8 cellular contexts compared by ENCODE assay signal in genomic region chr19:10095948-10096614, GRCh38. TPM values are rescaled to one million over a fixed set of nuclear protein-coding genes. Genes with fewer than 3 reads are reported as not detected.
DNase-seq lines count a peak whose midpoint lies in the region; ATAC-seq and TF ChIP-seq lines count a peak whose summit lies in the region.

No MANE protein-coding gene starts in this region.

- H3K4me2 ChIP-seq in neural cell (ENCODE audit: low read length): no peak overlapping the region

- no peaks in the 10 kb centered on the region for H3K9me3 Mint-ChIP-seq in activated T-helper 17 cell treated with anti-CD3 and anti-CD28 coated beads, Interleukin-2, amount 50 U/mL, for 72 hours

- peak; percentile 67 for ATAC-seq in GM21737 (IDR thresholded peaks at IDR 0.05; ENCODE audit: unreplicated experiment)
- ATAC-seq in activated T-helper 17 cell treated with anti-CD3 and anti-CD28 coated beads, Interleukin-2, amount 50 U/mL, for 72 hours (replicated peaks): peak; percentile 90
- ATAC-seq in stimulated activated naive CD8-positive, alpha-beta T cell treated with anti-CD3 and anti-CD28 coated beads, Interleukin-15, Interleukin-2, amounts not matched to agents 100 U/mL and 50 U/mL, for 24 hours: peak; percentile 90

- peak overlapping the region; percentile 50 for H3K4me3 Mint-ChIP-seq in activated T-helper 17 cell treated with anti-CD3 and anti-CD28 coated beads, Interleukin-2, amount 50 U/mL, for 72 hours

- peak overlapping the region; percentile 68 to 88 (median 81) for H3K27ac ChIP-seq in Peyer's patch
- peak overlapping the region; percentile 61 for H3K27ac ChIP-seq in neural cell (ENCODE audit: low read length)

- H3K36me3 Mint-ChIP-seq in activated T-helper 17 cell treated with anti-CD3 and anti-CD28 coated beads, Interleukin-2, amount 50 U/mL, for 72 hours (ENCODE audit: low read depth): peaks cover 50% of the 10 kb centered on the region

- peak; percentile 25 for TF ChIP-seq RAD21 in neural cell (conservative IDR thresholded peaks at IDR 0.05)

- H3K36me3 ChIP-seq in Peyer's patch (peaks cover 0 to 16% (median 0%) of the 10 kb centered on the region in 3 donors), neural cell (ENCODE audit: insufficient read depth, low read length) (no peaks in the 10 kb centered on the region)

- no peaks in the 10 kb centered on the region for H4K20me1 ChIP-seq in neural cell (ENCODE audit: insufficient read depth)

- peak; percentile 40 to 56 for TF ChIP-seq POLR2A in Peyer's patch (IDR thresholded peaks at IDR 0.05)

- H3K27me3 ChIP-seq in Peyer's patch (no peaks in the 10 kb centered on the region), neural cell (ENCODE audit: insufficient read depth, low read depth, low read length) (no peaks in the 10 kb centered on the region)

- no peaks in the 10 kb centered on the region for H3F3A ChIP-seq in neural cell (ENCODE audit: insufficient read depth, low read length, poor library complexity, severe bottlenecking)

- H2AFZ ChIP-seq in neural cell (ENCODE audit: low read depth, low read length): peak overlapping the region; percentile 90

- H3K79me2 ChIP-seq in neural cell (replicated peaks; ENCODE audit: insufficient read depth, low read length): no peaks in the 10 kb centered on the region

- H3K9me3 ChIP-seq in Peyer's patch (no peaks in the 10 kb centered on the region), neural cell (ENCODE audit: low read length) (no peaks in the 10 kb centered on the region)

- H3K4me1 Mint-ChIP-seq in activated T-helper 17 cell treated with anti-CD3 and anti-CD28 coated beads, Interleukin-2, amount 50 U/mL, for 72 hours: peaks cover 15% of the 10 kb centered on the region

- no peaks in the 10 kb centered on the region for H3K27me3 Mint-ChIP-seq in activated T-helper 17 cell treated with anti-CD3 and anti-CD28 coated beads, Interleukin-2, amount 50 U/mL, for 72 hours

- peaks cover 0 to 13% (median 5%) of the 10 kb centered on the region in 4 donors for H3K4me1 ChIP-seq in Peyer's patch

- H3K9ac ChIP-seq in neural cell (ENCODE audit: low read length): peak overlapping the region; percentile 62

- TF ChIP-seq EP300 in neural cell (conservative IDR thresholded peaks at IDR 0.05; ENCODE audit: poor library complexity, severe bottlenecking): no peak

- DNase-seq in DMS53 (lab: John Stamatoyannopoulos, UW) (peak; percentile 98), Peyer's patch (peak; percentile 81 to 95 (median 94)), fibroblast of peridontal ligament (ENCODE audit: extremely low read depth) (peak; percentile 84)
- peak; percentile 80 for DNase-seq in Jurkat, Clone E6-1 (ENCODE audit: low read depth, low spot score)
- peak; percentile 93 for DNase-seq in stimulated activated naive CD8-positive, alpha-beta T cell treated with anti-CD3 and anti-CD28 coated beads, Interleukin-15, Interleukin-2, amounts not matched to agents 100 U/mL and 50 U/mL, for 24 hours

- peak in 2 of 6 experiments; percentile 20 to 39 for TF ChIP-seq CTCF in Peyer's patch (IDR thresholded peaks at IDR 0.05)
- peak; percentile 30 for TF ChIP-seq CTCF in neural cell (IDR thresholded peaks at IDR 0.05; ENCODE audit: poor library complexity, severe bottlenecking)

- H3K27ac Mint-ChIP-seq in activated T-helper 17 cell treated with anti-CD3 and anti-CD28 coated beads, Interleukin-2, amount 50 U/mL, for 72 hours: peak overlapping the region; percentile 75

- H3K9me2 ChIP-seq in neural cell (ENCODE audit: insufficient read depth, low read length): no peaks in the 10 kb centered on the region

- H3K4me3 ChIP-seq in Jurkat, Clone E6-1 (ENCODE audit: low read length): peak overlapping the region; percentile 53
- H3K4me3 ChIP-seq in Peyer's patch (peak overlapping the region; percentile 35 to 65 (median 58)), neural cell (ENCODE audit: low read length) (peak overlapping the region; percentile 68)

TF ChIP-seq in neural cell, 6 proteins besides CTCF, POLR2A, EP300 and RAD21:
- TF ChIP-seq MXI1 (conservative IDR thresholded peaks at IDR 0.05; ENCODE audit: poor library complexity, severe bottlenecking) (peak; percentile 80), REST (IDR thresholded peaks at IDR 0.05; ENCODE audit: borderline replicate concordance) (no peak), SMC3 (conservative IDR thresholded peaks at IDR 0.05; ENCODE audit: poor library complexity) (no peak), EZH2 (IDR thresholded peaks at IDR 0.05; ENCODE audit: borderline replicate concordance, insufficient read depth, low read length, poor library complexity, severe bottlenecking) (no peak), POLR2AphosphoS5 (IDR thresholded peaks at IDR 0.05) (peak; percentile 70)
TF ChIP-seq in neural cell: peak in this region for 2.

RNA-seq across cellular contexts. Expression of gene ANGPTL6, which starts 6.4 kb away (rescaled TPM):
- 2.3 TPM for polyA plus RNA-seq in Jurkat, Clone E6-1 (2012; ENCODE audit: insufficient read depth, insufficient read length)
- total RNA-seq in Peyer's patch: 10 to 100 TPM in 1 of 4 donors, 1 to 10 TPM in 3; 1.1 to 19.0 (median 2.5) TPM
- total RNA-seq in activated T-helper 17 cell treated with anti-CD3 and anti-CD28 coated beads, Interleukin-2, amount 50 U/mL, for 72 hours: 10 to 100 TPM in 1 of 2 donors, 1 to 10 TPM in 1; 5.7 to 47.0 TPM
- not detected in 2 replicates for polyA plus RNA-seq in neural cell
- not detected in 2 replicates for polyA minus RNA-seq in neural cell

RNA-seq across cellular contexts. Expression of gene SHFL, which starts 10.0 kb away (rescaled TPM):
- polyA plus RNA-seq in Jurkat, Clone E6-1 (2012; ENCODE audit: insufficient read depth, insufficient read length): 35.4 TPM
- 100 to 1,000 TPM in 1 of 4 donors, 10 to 100 TPM in 3; 39.9 to 125 (median 62.7) TPM for total RNA-seq in Peyer's patch
- 10 to 100 TPM; 52.5 to 65.0 TPM for total RNA-seq in activated T-helper 17 cell treated with anti-CD3 and anti-CD28 coated beads, Interleukin-2, amount 50 U/mL, for 72 hours
- polyA plus RNA-seq in neural cell: 0.66 and 1.2 TPM in 2 replicates
- 0.58 TPM in 1 of 2 replicates, not detected in the other for polyA minus RNA-seq in neural cell

RNA-seq across cellular contexts. Expression of gene PPAN, which starts 10.1 kb away (rescaled TPM):
- 118 TPM for polyA plus RNA-seq in Jurkat, Clone E6-1 (2012; ENCODE audit: insufficient read depth, insufficient read length)
- 100 to 1,000 TPM in 1 of 4 donors, 10 to 100 TPM in 3; 11.7 to 147 (median 24.7) TPM for total RNA-seq in Peyer's patch
- total RNA-seq in activated T-helper 17 cell treated with anti-CD3 and anti-CD28 coated beads, Interleukin-2, amount 50 U/mL, for 72 hours: 100 to 1,000 TPM; 205 to 372 TPM
- polyA plus RNA-seq in neural cell: 13.9 and 15.1 TPM in 2 replicates
- polyA minus RNA-seq in neural cell: 24.4 and 28.5 TPM in 2 replicates

RNA-seq across cellular contexts. Expression of gene P2RY11, which starts 15.4 kb away (rescaled TPM):
- 32.0 TPM for polyA plus RNA-seq in Jurkat, Clone E6-1 (2012; ENCODE audit: insufficient read depth, insufficient read length)
- total RNA-seq in Peyer's patch: 10 to 100 TPM in 2 of 4 donors, 1 to 10 TPM in 2; 7.0 to 21.5 (median 11.6) TPM
- total RNA-seq in activated T-helper 17 cell treated with anti-CD3 and anti-CD28 coated beads, Interleukin-2, amount 50 U/mL, for 72 hours: 100 to 1,000 TPM; 114 to 237 TPM
- 5.4 and 7.6 TPM in 2 replicates for polyA plus RNA-seq in neural cell
- 12.0 and 12.7 TPM in 2 replicates for polyA minus RNA-seq in neural cell

RNA-seq across cellular contexts. Expression of gene EIF3G, which starts 23.6 kb away (rescaled TPM):
- 349 TPM for polyA plus RNA-seq in Jurkat, Clone E6-1 (2012; ENCODE audit: insufficient read depth, insufficient read length)
- 100 to 1,000 TPM; 111 to 220 (median 181) TPM for total RNA-seq in Peyer's patch
- total RNA-seq in activated T-helper 17 cell treated with anti-CD3 and anti-CD28 coated beads, Interleukin-2, amount 50 U/mL, for 72 hours: 100 to 1,000 TPM; 174 to 235 TPM
- polyA plus RNA-seq in neural cell: 227 and 241 TPM in 2 replicates
- 88.9 and 101 TPM in 2 replicates for polyA minus RNA-seq in neural cell

Comparison
In these comparisons a context has a peak if more than half of its experiments do, and no peak if none do; other contexts are left out.
1. Peak in every context shown above with its lines: DNase-seq, ATAC-seq, H3K4me3 ChIP-seq and H3K27ac ChIP-seq.